Comparison of ENCODE assay signal across 8 cellular contexts in the genomic region with DNA sequence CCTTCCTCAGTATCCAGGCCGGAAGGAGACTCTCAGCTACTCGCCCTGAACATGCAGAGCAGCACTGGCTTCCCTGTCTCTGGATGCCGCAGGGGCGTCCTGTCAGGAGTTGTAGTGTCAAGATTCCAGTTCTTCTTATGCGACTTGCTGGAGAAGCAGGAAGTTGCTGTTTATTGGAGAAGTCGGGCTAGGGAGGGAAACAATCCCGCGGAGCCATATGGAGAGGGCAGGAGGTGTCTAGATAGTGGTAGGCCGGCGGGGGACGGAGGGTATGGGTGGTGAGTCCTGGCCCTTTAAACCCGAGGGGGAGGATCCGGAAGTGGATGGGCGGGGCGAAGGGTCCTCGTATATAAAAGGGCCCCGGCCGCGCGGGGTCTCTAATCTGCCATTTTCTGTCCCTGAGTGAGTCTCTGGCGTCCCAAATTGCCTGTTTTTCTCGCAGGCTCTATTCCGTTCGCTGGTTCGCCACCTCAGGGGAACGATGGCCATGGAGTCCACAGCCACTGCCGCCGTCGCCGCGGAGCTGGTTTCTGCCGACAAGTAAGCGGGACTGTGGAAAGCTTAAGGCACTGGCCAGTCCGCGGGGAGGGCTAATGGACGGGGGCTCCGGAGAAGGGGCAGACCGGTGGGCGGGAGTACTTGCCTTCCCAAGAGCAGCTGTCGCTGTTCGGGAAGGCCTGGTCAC. TPM values are rescaled to one million over a fixed set of nuclear protein-coding genes. Genes with fewer than 3 reads are reported as not detected.
DNase-seq lines count a peak whose midpoint lies in the region; ATAC-seq, FAIRE-seq and TF ChIP-seq lines count a peak whose summit lies in the region.

A gene with protein sequence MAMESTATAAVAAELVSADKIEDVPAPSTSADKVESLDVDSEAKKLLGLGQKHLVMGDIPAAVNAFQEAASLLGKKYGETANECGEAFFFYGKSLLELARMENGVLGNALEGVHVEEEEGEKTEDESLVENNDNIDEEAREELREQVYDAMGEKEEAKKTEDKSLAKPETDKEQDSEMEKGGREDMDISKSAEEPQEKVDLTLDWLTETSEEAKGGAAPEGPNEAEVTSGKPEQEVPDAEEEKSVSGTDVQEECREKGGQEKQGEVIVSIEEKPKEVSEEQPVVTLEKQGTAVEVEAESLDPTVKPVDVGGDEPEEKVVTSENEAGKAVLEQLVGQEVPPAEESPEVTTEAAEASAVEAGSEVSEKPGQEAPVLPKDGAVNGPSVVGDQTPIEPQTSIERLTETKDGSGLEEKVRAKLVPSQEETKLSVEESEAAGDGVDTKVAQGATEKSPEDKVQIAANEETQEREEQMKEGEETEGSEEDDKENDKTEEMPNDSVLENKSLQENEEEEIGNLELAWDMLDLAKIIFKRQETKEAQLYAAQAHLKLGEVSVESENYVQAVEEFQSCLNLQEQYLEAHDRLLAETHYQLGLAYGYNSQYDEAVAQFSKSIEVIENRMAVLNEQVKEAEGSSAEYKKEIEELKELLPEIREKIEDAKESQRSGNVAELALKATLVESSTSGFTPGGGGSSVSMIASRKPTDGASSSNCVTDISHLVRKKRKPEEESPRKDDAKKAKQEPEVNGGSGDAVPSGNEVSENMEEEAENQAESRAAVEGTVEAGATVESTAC (plus strand): TSS at position 376 of the 685 bp plus-strand sequence. CDS start 106 bp downstream, at position 482.

- H3K27me3 ChIP-seq in BLaER1 treated with 17β-estradiol and CSF1 and Interleukin-3, amounts not matched to agents 10 nM and 100 nM, result no peaks in the 10 kb centered on the region

- peak within 1 kb of the TSS; percentile 84 to 99 (median 96) for H3K4me3 ChIP-seq in BLaER1 treated with 17β-estradiol and CSF1 and Interleukin-3, amounts not matched to agents 10 nM and 100 nM
- peak within 1 kb of the TSS; percentile 100 for H3K4me3 ChIP-seq in choroid plexus epithelial cell (ENCODE audit: low read depth, low read length)

- H3K4me1 ChIP-seq in BLaER1 treated with 17β-estradiol and CSF1 and Interleukin-3, amounts not matched to agents 10 nM and 100 nM, result peaks cover 42 to 59% (median 51%) of the 10 kb centered on the region in 10 experiments

- peaks cover 0 to 30% (median 18%) of the 10 kb centered on the region in 11 experiments; a peak in 15 of 22 replicates for H3K36me3 ChIP-seq in BLaER1 treated with 17β-estradiol and CSF1 and Interleukin-3, amounts not matched to agents 10 nM and 100 nM

- no peaks in the 10 kb centered on the region; a peak in 1 of 22 replicates for H3K9me3 ChIP-seq in BLaER1 treated with 17β-estradiol and CSF1 and Interleukin-3, amounts not matched to agents 10 nM and 100 nM (replicated peaks in 1 of 11)

- DNase-seq in GM19239 (ENCODE audit: insufficient read length, low spot score) (peak; percentile 52), NCI-H510A treated with DMSO at 0.1 percent for 48 hours (lab: John Stamatoyannopoulos, UW) (peak; percentile 84), choroid plexus epithelial cell (ENCODE audit: low read depth) (peak; percentile 78), left colon (peak; percentile 85 to 94)
- peak; percentile 89 to 93 for DNase-seq in activated CD4-positive, alpha-beta T cell treated with anti-CD3 and anti-CD28 coated beads for 4 hours
- peak; percentile 90 to 95 for DNase-seq in stimulated activated CD4-positive, alpha-beta T cell treated with anti-CD3 and anti-CD28 coated beads, Interleukin-1b, Interleukin-23, amount 100 ng/mL, for 4 hours (ENCODE audit: low read depth in 2 of 2)

- H3K9ac ChIP-seq in BLaER1 treated with 17β-estradiol and CSF1 and Interleukin-3, amounts not matched to agents 10 nM and 100 nM, result peak within 1 kb of the TSS; percentile 80 to 99 (median 96)

- ATAC-seq in HG03439 (IDR thresholded peaks at IDR 0.05; ENCODE audit: unreplicated experiment), result peak; percentile 53
- ATAC-seq in left colon, result peak; percentile 77

- H3K27ac ChIP-seq in BLaER1 treated with 17β-estradiol and CSF1 and Interleukin-3, amounts not matched to agents 10 nM and 100 nM, result peak within 1 kb of the TSS; percentile 49 to 99 (median 95); a peak in 21 of 22 replicates

- intact Hi-C loops in left colon (cut with DNase I, micrococcal nuclease), result loop anchor here in 1 of 2 donors (10.0 kb wide), 1 partner anchor 101 kb away; a partner anchor contains a TSS

- no peak for FAIRE-seq in GM19239 (lab: Jason Lieb, UNC)

- peaks cover 28 to 48% (median 42%) of the 10 kb centered on the region in 11 experiments for H4K20me1 ChIP-seq in BLaER1 treated with 17β-estradiol and CSF1 and Interleukin-3, amounts not matched to agents 10 nM and 100 nM

- H3K4me2 ChIP-seq in BLaER1 treated with 17β-estradiol and CSF1 and Interleukin-3, amounts not matched to agents 10 nM and 100 nM, result peak within 1 kb of the TSS; percentile 84 to 100 (median 99)

- TF ChIP-seq CTCF in choroid plexus epithelial cell (conservative IDR thresholded peaks at IDR 0.05; ENCODE audit: low read depth, low read length), result peak; percentile 28

RNA-seq across cellular contexts. Expression of the gene that starts here (rescaled TPM):
- 10 to 100 TPM; 41.3 to 48.7 TPM for total RNA-seq in left colon

Comparison
In these comparisons a context has a peak if more than half of its experiments do, and no peak if none do; other contexts are left out.
1. Peak in every context shown above with its lines: DNase-seq, ATAC-seq, H3K4me3 ChIP-seq and H3K27ac ChIP-seq.